Comparison of ENCODE assay signal across 27 cellular contexts in the genomic region with DNA sequence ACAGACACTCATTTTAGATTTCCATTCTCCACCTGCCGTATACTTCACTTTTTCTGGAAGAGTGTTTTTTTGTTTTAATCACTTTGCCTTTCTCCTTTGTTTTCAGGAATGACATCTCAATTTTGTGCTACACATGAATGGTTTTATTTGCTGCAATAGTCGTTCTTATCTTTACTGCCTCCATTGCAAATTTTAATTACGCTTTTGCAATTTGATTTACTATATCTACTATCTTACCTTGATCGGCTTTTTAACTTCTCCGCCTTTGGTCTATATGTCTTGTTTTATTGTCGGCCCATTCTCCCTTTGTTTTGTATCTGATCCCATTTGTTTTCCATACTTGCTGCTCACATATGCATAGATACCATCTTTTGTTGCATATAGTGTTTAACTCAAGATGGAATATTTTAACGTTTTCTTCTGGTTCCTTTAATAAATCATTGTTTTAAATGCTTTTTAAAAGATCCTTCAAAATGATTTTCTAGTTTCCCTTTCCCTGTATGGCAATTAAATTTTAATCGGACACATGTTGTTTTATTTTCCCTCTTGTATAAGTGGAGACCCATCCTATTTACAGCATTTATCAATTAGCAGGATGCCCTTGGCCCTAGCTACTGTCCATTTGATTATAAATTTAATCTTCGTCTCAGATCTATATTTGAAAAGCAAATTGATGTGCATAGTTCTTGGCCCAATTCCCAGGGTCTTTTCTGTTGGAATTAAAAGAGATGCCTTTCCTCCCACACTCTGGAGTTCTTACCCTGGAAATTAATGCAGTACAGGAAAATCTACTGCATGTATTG.
"Had no signal": no experiment of that assay in that cellular context is flagged by ENCODE, and none has a peak within 500 bp of the region (broad histone marks: within the 10 kb centered on the region; RNA-seq: fewer than 3 reads in every experiment).

No MANE protein-coding gene starts in this region.

- H2AFZ ChIP-seq: neural progenitor cell, parathyroid adenoma had no signal

- H3K4me3 ChIP-seq: gastroesophageal sphincter, neural progenitor cell, psoas muscle, spleen, suprapubic skin, tibial artery, upper lobe of right lung had no signal

- H3K27me3 ChIP-seq: brain microvascular endothelial cell, gastroesophageal sphincter, neural progenitor cell, spleen, suprapubic skin, tibial artery, upper lobe of right lung had no signal

- H3K79me2 ChIP-seq: parathyroid adenoma had no signal

- H3K4me2 ChIP-seq: neural progenitor cell had no signal

- H3K27ac ChIP-seq: brain microvascular endothelial cell, gastroesophageal sphincter, neural progenitor cell, parathyroid adenoma, psoas muscle, spleen, suprapubic skin, tibial artery, upper lobe of right lung, WERI-Rb-1 had no signal

- H3K9me3 ChIP-seq: gastroesophageal sphincter, psoas muscle, suprapubic skin, tibial artery, upper lobe of right lung had no signal

- H3K36me3 ChIP-seq: brain microvascular endothelial cell, gastroesophageal sphincter, neural progenitor cell, spleen, suprapubic skin, tibial artery, upper lobe of right lung, WERI-Rb-1 had no signal

- ATAC-seq: activated CD4-positive, CD25-positive, alpha-beta regulatory T cell treated with anti-CD3 and anti-CD28 coated beads, Interleukin-2, amount 50 U/mL, for 24 hours; activated T-helper 17 cell treated with anti-CD3 and anti-CD28 coated beads, Interleukin-2, amount 50 U/mL, for 72 hours; effector memory CD8-positive, alpha-beta T cell; gastroesophageal sphincter; left cardiac atrium; naive thymus-derived CD8-positive, alpha-beta T cell; psoas muscle; upper lobe of right lung had no signal

- H3K9ac ChIP-seq: neural progenitor cell, parathyroid adenoma had no signal

- H3K4me1 ChIP-seq: gastroesophageal sphincter, neural progenitor cell, parathyroid adenoma, psoas muscle, spleen, suprapubic skin, tibial artery, upper lobe of right lung had no signal

- DNase-seq: activated CD4-positive, alpha-beta T cell treated with anti-CD3 and anti-CD28 coated beads for 48 hours; activated CD4-positive, alpha-beta T cell treated with anti-CD3 and anti-CD28 coated beads, Interleukin-2, amount 50 U/mL, for 48 hours; activated CD8-positive, alpha-beta memory T cell treated with anti-CD3 and anti-CD28 coated beads, Interleukin-2, amount 50 U/mL, for 4 hours; activated gamma-delta T cell treated with Interleukin-2 at 50 U/mL for 16 hours; activated naive CD4-positive, alpha-beta T cell treated with anti-CD3 and anti-CD28 coated beads, Interleukin-2, amount 50 U/mL, for 16 hours; activated T-cell treated with anti-CD3 and anti-CD28 coated beads, Interleukin-2, amount 50 U/mL, for 1 hour; amniotic stem cell; brain microvascular endothelial cell; cortex of kidney; effector memory CD8-positive, alpha-beta T cell; hippocampal formation; left cardiac atrium; midbrain; naive thymus-derived CD8-positive, alpha-beta T cell; occipital lobe; psoas muscle; spleen; stimulated activated naive CD4-positive, alpha-beta T cell; tibial artery; upper lobe of right lung; WERI-Rb-1 had no signal
